9 cellular contexts compared by ENCODE assay signal in the genomic region with DNA sequence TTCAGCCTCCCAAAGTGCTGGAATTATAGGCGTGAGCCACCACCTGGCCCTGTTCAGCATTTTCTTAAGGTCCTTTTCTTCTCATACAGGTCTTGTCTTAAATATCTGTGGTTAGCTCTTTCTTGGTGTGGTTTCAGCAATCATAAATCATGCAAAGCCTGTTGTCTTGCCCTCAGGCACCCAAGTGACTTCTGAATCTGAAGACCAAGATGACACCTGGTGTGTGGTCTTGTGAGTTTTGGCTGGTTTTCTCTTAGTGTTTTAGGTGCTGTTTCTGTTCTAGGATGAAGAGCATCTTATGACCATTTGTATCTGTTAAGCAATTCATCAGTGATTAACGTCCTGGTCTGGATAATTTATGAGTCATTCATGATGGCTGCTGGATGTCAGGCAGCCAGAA. TPM values are rescaled to one million over a fixed set of nuclear protein-coding genes. Genes with fewer than 3 reads are reported as not detected.
DNase-seq lines count a peak whose midpoint lies in the region; ATAC-seq and TF ChIP-seq lines count a peak whose summit lies in the region.
"Had no signal": no experiment of that assay in that cellular context is flagged by ENCODE, and none has a peak within 500 bp of the region (broad histone marks: within the 10 kb centered on the region; RNA-seq: fewer than 3 reads in every experiment).

No MANE protein-coding gene starts in this region.

- H3K4me1 Mint-ChIP-seq in MCF 10A (ENCODE audit: insufficient read depth, unreplicated experiment) (peaks cover 7% of the 10 kb centered on the region), mesothelial cell of epicardium (no peaks in the 10 kb centered on the region)

- H3K4me3 Mint-ChIP-seq in MCF 10A (ENCODE audit: unreplicated experiment) (no peak overlapping the region), mesothelial cell of epicardium (no peak overlapping the region)

- H3K36me3 ChIP-seq in breast epithelium (no peaks in the 10 kb centered on the region), RWPE2 (ENCODE audit: low read depth) (no peaks in the 10 kb centered on the region)

- no peak overlapping the region for H3K27ac ChIP-seq in breast epithelium
- H3K27ac ChIP-seq in RWPE2 (ENCODE audit: poor library complexity, severe bottlenecking): no peak overlapping the region

- peak; percentile 67 for ATAC-seq in HG03103 (IDR thresholded peaks at IDR 0.05; ENCODE audit: low read depth, unreplicated experiment)
- ATAC-seq in RWPE2 (ENCODE audit: low read depth): peak; percentile 67

- no TSS peak for BruUV-seq in MCF 10A (replicated peaks; lab: Mats Ljungman, UMichigan)

- H3K9me3 ChIP-seq in breast epithelium (peaks cover 0 to 6% of the 10 kb centered on the region in 2 donors), RWPE2 (ENCODE audit: severe bottlenecking) (no peaks in the 10 kb centered on the region)

- H3K27me3 ChIP-seq in breast epithelium (no peaks in the 10 kb centered on the region), RWPE2 (ENCODE audit: insufficient read depth, poor library complexity, severe bottlenecking) (no peaks in the 10 kb centered on the region)

- POLR2A ChIA-PET in MCF 10A (lab: Yijun Ruan, JAX): interaction anchor here (1.4 kb wide), 1 partner anchor 12 kb away, joined by 6 read pairs; a partner anchor contains a TSS

- CTCF ChIA-PET in MCF 10A (lab: Yijun Ruan, JAX): interaction anchor here (0.6 kb wide), 1 partner anchor 21 kb away, joined by 3 read pairs; no protein-coding TSS in a partner anchor

- H3K27ac Mint-ChIP-seq in MCF 10A (ENCODE audit: low read depth, unreplicated experiment): no peak overlapping the region
- H3K27ac Mint-ChIP-seq in mesothelial cell of epicardium: no peak overlapping the region

- no peak for TF ChIP-seq POLR2A in breast epithelium (IDR thresholded peaks at IDR 0.05)

- no peak for TF ChIP-seq CTCF in MCF 10A (IDR thresholded peaks at IDR 0.05; ENCODE audit: unreplicated experiment)
- TF ChIP-seq CTCF in breast epithelium (IDR thresholded peaks at IDR 0.05): no peak
- TF ChIP-seq CTCF in RWPE2 (IDR thresholded peaks at IDR 0.05; ENCODE audit: poor library complexity, severe bottlenecking): no peak
- no peak for TF ChIP-seq CTCF in mesothelial cell of epicardium (IDR thresholded peaks at IDR 0.05; ENCODE audit: unreplicated experiment)

- H3K9me3 Mint-ChIP-seq in MCF 10A (ENCODE audit: unreplicated experiment) (no peaks in the 10 kb centered on the region), mesothelial cell of epicardium (peaks cover 4% of the 10 kb centered on the region)

- H3K4me1 ChIP-seq in breast epithelium (no peaks in the 10 kb centered on the region), RWPE2 (ENCODE audit: insufficient read depth, poor library complexity, severe bottlenecking) (peaks cover 6% of the 10 kb centered on the region)

- peak; percentile 33 for DNase-seq in MCF 10A (ENCODE audit: unreplicated experiment)
- no peak for DNase-seq in breast epithelium (ENCODE audit: low spot score in 2 of 2)
- DNase-seq in RWPE2 (ENCODE audit: low spot score): no peak
- no peak for DNase-seq in 8988T
- DNase-seq in epidermal melanocyte (ENCODE audit: insufficient read length, low spot score): no peak
- DNase-seq in mesothelial cell of epicardium (ENCODE audit: low spot score in 2 of 2, unreplicated experiment in 2 of 2): no peak
- no peak for DNase-seq in DMS 273 (lab: John Stamatoyannopoulos, UW; ENCODE audit: unreplicated experiment)
- DNase-seq: NCI-H524 treated with DMSO at 0.1 percent for 48 hours had no signal

- H3K36me3 Mint-ChIP-seq in MCF 10A (ENCODE audit: insufficient read depth, unreplicated experiment) (no peaks in the 10 kb centered on the region), mesothelial cell of epicardium (no peaks in the 10 kb centered on the region)

- intact Hi-C loops in MCF 10A (cut with micrococcal nuclease) (no loop called here), breast epithelium (cut with DNase I; ENCODE audit: low total_unique reads) (no loop called here)

- H3K4me3 ChIP-seq in breast epithelium: no peak overlapping the region
- H3K4me3 ChIP-seq in RWPE2 (ENCODE audit: severe bottlenecking): no peak overlapping the region

- H3K27me3 Mint-ChIP-seq in MCF 10A (ENCODE audit: insufficient read depth, unreplicated experiment) (peaks cover 24% of the 10 kb centered on the region), mesothelial cell of epicardium (ENCODE audit: low read depth) (peaks cover 26% of the 10 kb centered on the region)

RNA-seq across cellular contexts. Expression of a gene that starts 12.5 kb away (rescaled TPM):
- total RNA-seq in MCF 10A (2022): 52.7 and 54.2 TPM in 2 replicates
- total RNA-seq in breast epithelium: 10 to 100 TPM; 16.8 to 38.2 (median 36.1) TPM
- 29.4 to 33.0 TPM (median 30.4 TPM) in 3 replicates for total RNA-seq in mesothelial cell of epicardium

RNA-seq across cellular contexts. Expression of a gene that starts 39.4 kb away (rescaled TPM):
- total RNA-seq in MCF 10A (2022): not detected in 2 replicates
- total RNA-seq in breast epithelium: under 1 TPM; 0.48 to 0.73 (median 0.66) TPM
- 1.4 to 1.6 TPM (median 1.5 TPM) in 3 replicates for total RNA-seq in mesothelial cell of epicardium
